In the genomic region with DNA sequence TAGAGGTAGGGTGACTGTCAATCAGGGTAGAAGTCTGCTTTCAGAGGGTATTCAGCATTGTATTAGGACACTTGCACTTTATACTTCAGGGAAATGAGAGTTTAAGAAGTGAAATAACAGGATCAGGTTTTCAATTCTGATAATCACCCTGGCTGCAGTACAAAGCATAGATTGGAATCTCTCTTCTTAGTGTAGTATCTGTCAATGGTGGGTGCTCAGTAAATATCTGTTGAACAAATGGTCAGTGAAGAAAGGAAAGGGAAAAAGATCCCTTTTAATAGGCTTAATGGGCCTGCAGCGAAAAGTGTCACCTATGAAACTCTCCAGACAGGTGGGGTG, we compare ENCODE assay signal across 1 cellular context.
TF ChIP-seq lines count a peak whose summit lies in the region.

No MANE protein-coding gene starts in this region.

TF ChIP-seq in IMR-90, 13 proteins besides CTCF, POLR2A, EP300 and RAD21:
- TF ChIP-seq, protein P1, sequence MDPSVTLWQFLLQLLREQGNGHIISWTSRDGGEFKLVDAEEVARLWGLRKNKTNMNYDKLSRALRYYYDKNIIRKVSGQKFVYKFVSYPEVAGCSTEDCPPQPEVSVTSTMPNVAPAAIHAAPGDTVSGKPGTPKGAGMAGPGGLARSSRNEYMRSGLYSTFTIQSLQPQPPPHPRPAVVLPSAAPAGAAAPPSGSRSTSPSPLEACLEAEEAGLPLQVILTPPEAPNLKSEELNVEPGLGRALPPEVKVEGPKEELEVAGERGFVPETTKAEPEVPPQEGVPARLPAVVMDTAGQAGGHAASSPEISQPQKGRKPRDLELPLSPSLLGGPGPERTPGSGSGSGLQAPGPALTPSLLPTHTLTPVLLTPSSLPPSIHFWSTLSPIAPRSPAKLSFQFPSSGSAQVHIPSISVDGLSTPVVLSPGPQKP (IDR thresholded peaks at IDR 0.05; ENCODE audit: borderline replicate concordance, low read depth, low read length) = no peak
- TF ChIP-seq CHD1 (IDR thresholded peaks at IDR 0.05; ENCODE audit: low read depth, low read length) = 0 out of 2 replicates have a peak, but pooled peaks have one; percentile 32
